38 cellular contexts compared by ENCODE assay signal in genomic region chr1:159983681-159984080, GRCh38. TPM values are rescaled to one million over a fixed set of nuclear protein-coding genes. Genes with fewer than 3 reads are reported as not detected.
"Had no signal": no experiment of that assay in that cellular context is flagged by ENCODE, and none has a peak within 500 bp of the region (broad histone marks: within the 10 kb centered on the region; RNA-seq: fewer than 3 reads in every experiment).

No MANE protein-coding gene starts in this region.

- H3K9me3 ChIP-seq: gastroesophageal sphincter, heart left ventricle, left lung, mucosa of descending colon, neutrophil, ovary, psoas muscle, sigmoid colon, testis, tibial artery had no signal

- H3K4me1 Mint-ChIP-seq: neural crest cell; stimulated activated effector memory CD8-positive, alpha-beta T cell treated with anti-CD3 and anti-CD28 coated beads, Interleukin-12 subunit alpha, Interleukin-12 subunit beta, amount 100 ng/mL, for 72 hours had no signal

- DNase-seq: effector CD4-positive, alpha-beta T cell; foreskin keratinocyte; heart left ventricle; left cardiac atrium; left lung; mesenchymal stem cell; mucosa of descending colon; naive B cell; ovary; posterior cingulate gyrus; psoas muscle; right cardiac atrium; sigmoid colon; stimulated activated CD4-positive, alpha-beta T cell treated with anti-CD3 and anti-CD28 coated beads, Interleukin-2, amount 100 ng/mL, for 24 hours; stimulated activated CD4-positive, alpha-beta T cell treated with anti-CD3 and anti-CD28 coated beads, Interleukin-4, amount 100 ng/mL, for 24 hours; stimulated activated naive CD4-positive, alpha-beta T cell treated with Interleukin-2 at 50 U/mL for 16 hours; substantia nigra; testis; tibial artery had no signal

- H3K27me3 ChIP-seq: foreskin keratinocyte, hepatocyte, ovary, sigmoid colon, testis had no signal

- H3K4me3 Mint-ChIP-seq: mesothelial cell of epicardium; naive B cell; natural killer cell treated with Interleukin-12 subunit alpha and Interleukin-12 subunit beta and Interleukin-15 and Interleukin-18, amount 100 ng/mL, for 72 hours; neural crest cell; stimulated activated effector memory CD8-positive, alpha-beta T cell treated with anti-CD3 and anti-CD28 coated beads, Interleukin-12 subunit alpha, Interleukin-12 subunit beta, amount 100 ng/mL, for 72 hours; type B pancreatic cell had no signal

- H3K9me3 Mint-ChIP-seq: mesothelial cell of epicardium; natural killer cell treated with Interleukin-12 subunit alpha and Interleukin-12 subunit beta and Interleukin-15 and Interleukin-18, amount 100 ng/mL, for 72 hours; stimulated activated effector memory CD8-positive, alpha-beta T cell treated with anti-CD3 and anti-CD28 coated beads, Interleukin-12 subunit alpha, Interleukin-12 subunit beta, amount 100 ng/mL, for 72 hours; type B pancreatic cell had no signal

- H3K4me3 ChIP-seq: gastroesophageal sphincter, heart left ventricle, hepatocyte, left lung, mucosa of descending colon, ovary, psoas muscle, sigmoid colon, testis, tibial artery had no signal

- ATAC-seq: esophagus mucosa; foreskin keratinocyte; gastroesophageal sphincter; heart left ventricle; left cardiac atrium; left lung; mucosa of descending colon; natural killer cell treated with Interleukin-12 subunit alpha and Interleukin-12 subunit beta and Interleukin-15 and Interleukin-18, amount 100 ng/mL, for 72 hours; psoas muscle; right cardiac atrium; stimulated activated effector memory CD8-positive, alpha-beta T cell treated with anti-CD3 and anti-CD28 coated beads, Interleukin-12 subunit alpha, Interleukin-12 subunit beta, amount 100 ng/mL, for 72 hours had no signal

- H3K79me2 ChIP-seq: hepatocyte had no signal

- H2AFZ ChIP-seq: hepatocyte had no signal

- H3K27ac Mint-ChIP-seq: mesothelial cell of epicardium; naive B cell; natural killer cell treated with Interleukin-12 subunit alpha and Interleukin-12 subunit beta and Interleukin-15 and Interleukin-18, amount 100 ng/mL, for 72 hours; stimulated activated effector memory CD8-positive, alpha-beta T cell treated with anti-CD3 and anti-CD28 coated beads, Interleukin-12 subunit alpha, Interleukin-12 subunit beta, amount 100 ng/mL, for 72 hours; type B pancreatic cell had no signal

- H3K27ac ChIP-seq: epithelial cell of prostate, foreskin keratinocyte, gastroesophageal sphincter, heart left ventricle, hepatocyte, left lung, neutrophil, ovary, psoas muscle, sigmoid colon, testis, tibial artery had no signal

- H3K36me3 Mint-ChIP-seq: mesothelial cell of epicardium; natural killer cell treated with Interleukin-12 subunit alpha and Interleukin-12 subunit beta and Interleukin-15 and Interleukin-18, amount 100 ng/mL, for 72 hours; stimulated activated effector memory CD8-positive, alpha-beta T cell treated with anti-CD3 and anti-CD28 coated beads, Interleukin-12 subunit alpha, Interleukin-12 subunit beta, amount 100 ng/mL, for 72 hours; type B pancreatic cell had no signal

- H3K36me3 ChIP-seq: gastroesophageal sphincter, heart left ventricle, left lung, neutrophil, ovary, sigmoid colon, tibial artery had no signal

- H3K4me1 ChIP-seq: foreskin keratinocyte, heart left ventricle, left lung, psoas muscle, testis, tibial artery had no signal

- H3K4me2 ChIP-seq: hepatocyte had no signal

RNA-seq across cellular contexts. Expression of gene SLAMF9, which starts 29.6 kb away (rescaled TPM):
- total RNA-seq: cerebellum; dermis microvascular lymphatic vessel endothelial cell; fibroblast of lung; gastroesophageal sphincter; hepatocyte; kidney epithelial cell; left lung; lower leg skin; lung microvascular endothelial cell; mesothelial cell of epicardium; mucosa of descending colon; natural killer cell treated with Interleukin-12 subunit alpha and Interleukin-12 subunit beta and Interleukin-15 and Interleukin-18, amount 100 ng/mL, for 72 hours; neural crest cell; ovary; psoas muscle; renal cortical epithelial cell; right cardiac atrium; sigmoid colon; skeletal muscle tissue; urinary bladder had no signal
- polyA plus RNA-seq: fibroblast of lung, hepatocyte, ovary, psoas muscle, right cardiac atrium, urinary bladder had no signal

RNA-seq across cellular contexts. Expression of gene IGSF9, which starts 38.3 kb away (rescaled TPM):
- total RNA-seq: dermis microvascular lymphatic vessel endothelial cell; lung microvascular endothelial cell; natural killer cell treated with Interleukin-12 subunit alpha and Interleukin-12 subunit beta and Interleukin-15 and Interleukin-18, amount 100 ng/mL, for 72 hours; psoas muscle; renal cortical epithelial cell had no signal
- polyA plus RNA-seq: fibroblast of lung had no signal
